In the genomic region with DNA sequence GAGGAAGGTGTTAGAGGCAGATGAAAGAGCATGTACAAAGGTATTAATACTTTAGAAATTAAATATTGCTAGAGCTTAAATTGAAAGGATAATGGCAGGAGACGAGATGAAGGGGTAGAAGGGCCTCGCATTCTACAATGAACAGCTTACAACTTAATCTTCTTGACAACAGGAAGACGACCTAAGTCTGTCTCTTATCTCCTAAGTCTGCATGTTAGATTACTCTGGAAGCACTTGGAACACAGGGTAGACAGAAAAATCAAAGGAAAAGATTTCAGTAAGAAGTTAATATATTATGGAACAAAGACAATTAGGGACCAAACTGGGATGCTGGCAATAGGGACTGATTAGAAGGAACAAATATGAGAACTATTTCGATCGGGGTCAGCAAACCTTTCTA, we compare ENCODE assay signal across 25 cellular contexts. TPM values are rescaled to one million over a fixed set of nuclear protein-coding genes. Genes with fewer than 3 reads are reported as not detected.
A peak's percentile ranks its signal among the peaks of the same experiment; 100 is the strongest.
DNase-seq lines count a peak whose midpoint lies in the region; ATAC-seq, FAIRE-seq and TF ChIP-seq lines count a peak whose summit lies in the region.
"Had no signal": no experiment of that assay in that cellular context is flagged by ENCODE, and none has a peak within 500 bp of the region (broad histone marks: within the 10 kb centered on the region; RNA-seq: fewer than 3 reads in every experiment).

No MANE protein-coding gene starts in this region.

- H2BK5ac ChIP-seq in mesendoderm (ENCODE audit: low read length) = no peak overlapping the region

- H2AFZ ChIP-seq in neural progenitor cell (replicated peaks) = no peak overlapping the region
- H2AFZ ChIP-seq: GM23248 had no signal

- no CpG with 5 or more reads among the region's 5 CpGs for WGBS in mesendoderm (ENCODE audit: extremely low coverage, insufficient coverage, low lambda C conversion rate)

- no peaks in the 10 kb centered on the region for H3K27me3 Mint-ChIP-seq in neural progenitor cell (ENCODE audit: insufficient read depth, low read depth)
- H3K27me3 Mint-ChIP-seq: CD4-positive, alpha-beta T cell; CD8-positive, alpha-beta memory T cell had no signal

- peaks cover 6% of the 10 kb centered on the region for H3K36me3 Mint-ChIP-seq in neural progenitor cell

- no peak overlapping the region for H3K18ac ChIP-seq in mesendoderm (ENCODE audit: low read length)

- H2AK5ac ChIP-seq in mesendoderm (ENCODE audit: low read length) = no peak overlapping the region

- no peak overlapping the region for H3K27ac Mint-ChIP-seq in neural progenitor cell
- H3K27ac Mint-ChIP-seq: CD4-positive, alpha-beta T cell; H9 had no signal

- no peak overlapping the region for H3K4me3 Mint-ChIP-seq in neural progenitor cell
- H3K4me3 Mint-ChIP-seq: CD14-positive monocyte; CD4-positive, alpha-beta T cell; CD8-positive, alpha-beta memory T cell; H9 had no signal

- no peaks in the 10 kb centered on the region for H3K9me3 Mint-ChIP-seq in neural progenitor cell
- H3K9me3 Mint-ChIP-seq: CD4-positive, alpha-beta T cell; CD8-positive, alpha-beta memory T cell; H9 had no signal

- DNase-seq in NCI-H82 (lab: John Stamatoyannopoulos, UW) (peak; percentile 50), amniotic epithelial cell (ENCODE audit: low read depth) (peak; percentile 13), mesendoderm (peak; percentile 42), neural progenitor cell (ENCODE audit: low spot score) (no peak), kidney (no peak), GM03348 (ENCODE audit: low spot score) (no peak)
- DNase-seq: 8988T; ACHN; AML-193; BE2C; CD4-positive, alpha-beta T cell; CD8-positive, alpha-beta memory T cell; DMS53; DMS79 treated with DMSO at 0.1 percent for 48 hours; GF-D8; GM23248; H9 had no signal

- H3K4me3 ChIP-seq in mesendoderm (ENCODE audit: low read length) (no peak overlapping the region), neural progenitor cell (no peak overlapping the region), kidney (ENCODE audit: low read length in 2 of 2) (no peak overlapping the region)
- H3K4me3 ChIP-seq: A549; BLaER1 treated with 17β-estradiol and CSF1 and Interleukin-3, amounts not matched to agents 10 nM and 100 nM; GM23248 had no signal

- no peaks in the 10 kb centered on the region for H3K9me3 ChIP-seq in neural progenitor cell (ENCODE audit: low read depth)
- no peaks in the 10 kb centered on the region for H3K9me3 ChIP-seq in kidney (ENCODE audit: control insufficient read depth in 1 of 2, low read length in 2 of 2)
- H3K9me3 ChIP-seq: A549; BE2C; BLaER1 treated with 17β-estradiol and CSF1 and Interleukin-3, amounts not matched to agents 10 nM and 100 nM had no signal

- peaks cover 12% of the 10 kb centered on the region for H3F3A ChIP-seq in neural progenitor cell (ENCODE audit: low read depth)

- no peak overlapping the region for H2BK15ac ChIP-seq in mesendoderm (replicated peaks; ENCODE audit: low read depth)

- TF ChIP-seq CTCF in neural progenitor cell (IDR thresholded peaks at IDR 0.05) = no peak
- TF ChIP-seq CTCF in kidney (IDR thresholded peaks at IDR 0.05; ENCODE audit: borderline replicate concordance, extremely low read depth, insufficient read depth) = no peak

- H3K4me2 ChIP-seq in mesendoderm (ENCODE audit: low read length) = no peak overlapping the region
- no peak overlapping the region for H3K4me2 ChIP-seq in neural progenitor cell
- H3K4me2 ChIP-seq: A549; BLaER1 treated with 17β-estradiol and CSF1 and Interleukin-3, amounts not matched to agents 10 nM and 100 nM had no signal

- FAIRE-seq in kidney (lab: Jason Lieb, UNC) = no peak
- FAIRE-seq: A549, GM12892, GM19239, H1 had no signal

- H3K27ac ChIP-seq in mesendoderm (ENCODE audit: low read depth, low read length) = no peak overlapping the region
- peak overlapping the region; percentile 22 for H3K27ac ChIP-seq in neural progenitor cell
- no peak overlapping the region for H3K27ac ChIP-seq in kidney (ENCODE audit: low read depth in 2 of 2, low read length in 2 of 2)
- H3K27ac ChIP-seq: A549; BLaER1 treated with 17β-estradiol and CSF1 and Interleukin-3, amounts not matched to agents 10 nM and 100 nM; GM23248 had no signal

- H3K23ac ChIP-seq in mesendoderm (ENCODE audit: low read length) = no peak overlapping the region

- H3K56ac ChIP-seq in mesendoderm (ENCODE audit: low read length) = no peak overlapping the region

- no peaks in the 10 kb centered on the region for H4K20me1 ChIP-seq in neural progenitor cell (ENCODE audit: low read depth)

- H3K79me2 ChIP-seq in mesendoderm (ENCODE audit: control insufficient read depth, insufficient read depth, low read length) (no peaks in the 10 kb centered on the region), neural progenitor cell (ENCODE audit: low read depth) (no peaks in the 10 kb centered on the region)

- H4K5ac ChIP-seq in mesendoderm (ENCODE audit: low read length) = no peak overlapping the region

- no peak for ATAC-seq in GM18511 (IDR thresholded peaks at IDR 0.05; ENCODE audit: unreplicated experiment)
- ATAC-seq: A549, HCT116 had no signal

- intact Hi-C loops in kidney (cut with DNase I) = no loop called here

- no peak overlapping the region for H2BK120ac ChIP-seq in mesendoderm (ENCODE audit: low read depth, low read length)

- H3K4me1 ChIP-seq in mesendoderm (ENCODE audit: control insufficient read depth, low read depth, low read length) (no peaks in the 10 kb centered on the region), neural progenitor cell (peaks cover 10% of the 10 kb centered on the region), kidney (ENCODE audit: control insufficient read depth in 1 of 2, insufficient read depth in 1 of 2, low read depth in 1 of 2, low read length in 2 of 2) (no peaks in the 10 kb centered on the region)
- H3K4me1 ChIP-seq: A549; BE2C; BLaER1 treated with 17β-estradiol and CSF1 and Interleukin-3, amounts not matched to agents 10 nM and 100 nM had no signal

- no peak overlapping the region for H4K8ac ChIP-seq in mesendoderm (ENCODE audit: low read depth, low read length)

- no peaks in the 10 kb centered on the region for H3K79me1 ChIP-seq in mesendoderm (ENCODE audit: low read length)

- H3K27me3 ChIP-seq in mesendoderm (ENCODE audit: insufficient read depth, low read length, poor library complexity) (no peaks in the 10 kb centered on the region), neural progenitor cell (no peaks in the 10 kb centered on the region)
- H3K27me3 ChIP-seq: BE2C; BLaER1 treated with 17β-estradiol and CSF1 and Interleukin-3, amounts not matched to agents 10 nM and 100 nM had no signal

- H3K4ac ChIP-seq in mesendoderm (ENCODE audit: low read depth, low read length) = no peak overlapping the region

- H3K4me1 Mint-ChIP-seq in neural progenitor cell = no peaks in the 10 kb centered on the region
- H3K4me1 Mint-ChIP-seq: CD14-positive monocyte; CD8-positive, alpha-beta memory T cell; H9 had no signal

- H3K9ac ChIP-seq in mesendoderm (ENCODE audit: low read length) (no peak overlapping the region), neural progenitor cell (peak overlapping the region; percentile 21), kidney (ENCODE audit: low read length in 2 of 2) (no peak overlapping the region)
- H3K9ac ChIP-seq: BLaER1 treated with 17β-estradiol and CSF1 and Interleukin-3, amounts not matched to agents 10 nM and 100 nM; GM23248 had no signal

- H3K36me3 ChIP-seq in mesendoderm (ENCODE audit: control insufficient read depth, insufficient read depth, low read length) (no peaks in the 10 kb centered on the region), neural progenitor cell (peaks cover 28% of the 10 kb centered on the region), kidney (ENCODE audit: control insufficient read depth in 1 of 2, insufficient read depth in 2 of 2, low read length in 2 of 2) (peaks cover 6 to 9% of the 10 kb centered on the region in 2 donors)

RNA-seq across cellular contexts. Expression of gene SMC6, which starts 34.9 kb away (rescaled TPM):
- polyA plus RNA-seq in mesendoderm (2013, experiment 1 of 2) = 34.0 TPM
- 34.3 TPM for polyA plus RNA-seq in mesendoderm (2013, experiment 2 of 2)
- total RNA-seq in neural progenitor cell (ENCODE audit: low replicate concordance) (38.2 and 56.8 TPM in 2 replicates), kidney (16.3 TPM)
- 4.8 TPM for polyA plus RNA-seq in kidney (ENCODE audit: insufficient read depth, low read depth, low replicate concordance)

RNA-seq across cellular contexts. Expression of gene GEN1, which starts 35.2 kb away (rescaled TPM):
- 10.4 TPM for polyA plus RNA-seq in mesendoderm (2013, experiment 1 of 2)
- polyA plus RNA-seq in mesendoderm (2013, experiment 2 of 2) = 10.6 TPM
- total RNA-seq in neural progenitor cell (ENCODE audit: low replicate concordance) (42.5 and 43.5 TPM in 2 replicates), kidney (6.2 TPM)
- 1.4 TPM for polyA plus RNA-seq in kidney (ENCODE audit: insufficient read depth, low read depth, low replicate concordance)

Comparison
In these comparisons a context has a peak if more than half of its experiments do, and no peak if none do; other contexts are left out.
1. DNase-seq: peak in NCI-H82 (single experiment), amniotic epithelial cell (single experiment) and mesendoderm (single experiment); none in neural progenitor cell (single experiment), kidney (single experiment) and GM03348 (single experiment).